ENCODE assay signal across 24 cellular contexts in the genomic region with DNA sequence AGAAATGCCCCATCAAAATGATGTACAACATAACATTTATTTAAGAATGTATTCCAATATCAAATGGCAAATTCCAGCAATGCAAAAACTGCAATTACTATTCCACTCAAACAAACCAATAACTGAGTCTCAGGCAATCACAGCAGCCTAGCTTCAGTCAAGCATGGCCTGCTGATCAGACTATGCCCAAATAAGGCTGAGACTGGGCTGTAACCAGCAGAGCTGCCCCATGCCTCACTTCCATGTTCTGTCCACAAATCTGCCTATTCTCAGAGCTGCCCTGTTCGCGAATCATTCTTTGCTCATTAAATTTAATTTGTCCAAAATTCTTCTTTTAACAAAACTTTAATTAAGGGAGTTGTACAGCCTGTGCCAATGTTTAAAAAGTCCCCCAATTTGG.
DNase-seq lines count a peak whose midpoint lies in the region; ATAC-seq, FAIRE-seq and TF ChIP-seq lines count a peak whose summit lies in the region.
"Had no signal": no experiment of that assay in that cellular context is flagged by ENCODE, and none has a peak within 500 bp of the region (broad histone marks: within the 10 kb centered on the region; RNA-seq: fewer than 3 reads in every experiment).

No MANE protein-coding gene starts in this region.

- no peaks in the 10 kb centered on the region for H3K9me3 Mint-ChIP-seq in neural progenitor cell
- H3K9me3 Mint-ChIP-seq: CD4-positive, alpha-beta memory T cell had no signal

- TF ChIP-seq CTCF in GM12878 (IDR thresholded peaks at IDR 0.05 in 2 of 3, conservative IDR thresholded peaks at IDR 0.05 in 1 of 3; ENCODE audit: control insufficient read depth in 2 of 3, extremely low read depth in 1 of 3, insufficient read depth in 1 of 3, low read depth in 3 of 3, low read length in 3 of 3) (no peak), neural progenitor cell (IDR thresholded peaks at IDR 0.05) (no peak)

- H3F3A ChIP-seq in neural progenitor cell (ENCODE audit: low read depth), result no peaks in the 10 kb centered on the region

- H3K27me3 ChIP-seq in GM12878 (replicated peaks in 1 of 2; ENCODE audit: control insufficient read depth in 2 of 2, insufficient read depth in 2 of 2, low read length in 1 of 2) (no peaks in the 10 kb centered on the region; a peak in 2 of 4 replicates), neural progenitor cell (no peaks in the 10 kb centered on the region)
- H3K27me3 ChIP-seq: BLaER1 had no signal

- no peaks in the 10 kb centered on the region for H3K79me2 ChIP-seq in GM12878 (ENCODE audit: control insufficient read depth, insufficient read depth, low read length)
- H3K79me2 ChIP-seq in neural progenitor cell (ENCODE audit: low read depth), result no peaks in the 10 kb centered on the region

- POLR2A ChIA-PET in GM12878 (lab: Charles Lee), result no interaction called here

- H3K27me3 Mint-ChIP-seq in neural progenitor cell (ENCODE audit: insufficient read depth, low read depth), result peaks cover 2% of the 10 kb centered on the region

- H3K9ac ChIP-seq in GM12878 (ENCODE audit: control insufficient read depth, insufficient read depth, low read length), result no peak overlapping the region
- H3K9ac ChIP-seq in neural progenitor cell, result no peak overlapping the region
- H3K9ac ChIP-seq: BLaER1 had no signal

- TF ChIP-seq POLR2A in GM12878 (IDR thresholded peaks at IDR 0.05; ENCODE audit: low read depth, low read length), result no peak

- no peak overlapping the region for H2AFZ ChIP-seq in GM12878 (ENCODE audit: control insufficient read depth, low read depth, low read length)
- H2AFZ ChIP-seq in neural progenitor cell (replicated peaks), result no peak overlapping the region

- BruUV-seq in GM12878 (replicated peaks; lab: Mats Ljungman, UMichigan), result no TSS peak

- no peak overlapping the region for H3K27ac ChIP-seq in GM12878 (ENCODE audit: control insufficient read depth, insufficient read depth)
- no peak overlapping the region for H3K27ac ChIP-seq in neural progenitor cell
- H3K27ac ChIP-seq: 22Rv1, A549, BLaER1 had no signal

- H3K36me3 ChIP-seq in GM12878 (ENCODE audit: control insufficient read depth in 2 of 2, insufficient read depth in 2 of 2, low read length in 1 of 2) (no peaks in the 10 kb centered on the region), neural progenitor cell (no peaks in the 10 kb centered on the region)
- H3K36me3 ChIP-seq: BLaER1 had no signal

- SMC1A ChIA-PET in GM12878 (lab: Charles Lee; ENCODE audit: uncharacterized antibody, unreplicated experiment), result no interaction called here

- H3K4me1 ChIP-seq in GM12878 (ENCODE audit: control insufficient read depth, insufficient read depth, low read length) (no peaks in the 10 kb centered on the region), neural progenitor cell (no peaks in the 10 kb centered on the region)
- H3K4me1 ChIP-seq: A549, BLaER1 had no signal

- no peak overlapping the region for H3K4me2 ChIP-seq in GM12878 (ENCODE audit: control insufficient read depth, insufficient read depth)
- H3K4me2 ChIP-seq in neural progenitor cell, result no peak overlapping the region
- H3K4me2 ChIP-seq: A549, BLaER1 had no signal

- no peaks in the 10 kb centered on the region for H3K36me3 Mint-ChIP-seq in neural progenitor cell
- H3K36me3 Mint-ChIP-seq: CD14-positive monocyte; CD4-positive, alpha-beta memory T cell had no signal

- H3K4me3 Mint-ChIP-seq in neural progenitor cell, result no peak overlapping the region
- H3K4me3 Mint-ChIP-seq: CD14-positive monocyte; CD4-positive, alpha-beta memory T cell; HFFc6 had no signal

- TF ChIP-seq RAD21 in GM12878 (IDR thresholded peaks at IDR 0.05; ENCODE audit: insufficient read depth, low read depth, low read length), result no peak

- no peaks in the 10 kb centered on the region for H3K9me3 ChIP-seq in GM12878 (replicated peaks; ENCODE audit: control insufficient read depth, insufficient read depth, low read length)
- H3K9me3 ChIP-seq in neural progenitor cell (ENCODE audit: low read depth), result no peaks in the 10 kb centered on the region
- H3K9me3 ChIP-seq: A549, BLaER1 had no signal

- intact Hi-C loops in GM12878 (cut with micrococcal nuclease; ENCODE audit: unreplicated experiment), result no loop called here

- CTCF ChIA-PET in GM12878 (lab: Yijun Ruan, JAX), result interaction anchor here (1.5 kb wide), 1 partner anchor 22 kb away, joined by 3 read pairs; no protein-coding TSS in a partner anchor

- no peak overlapping the region for H3K4me3 ChIP-seq in GM12878
- H3K4me3 ChIP-seq in neural progenitor cell, result no peak overlapping the region
- H3K4me3 ChIP-seq: A549, BLaER1, K562 had no signal

- in situ Hi-C loops in GM12878 (cut with MboI), result no loop called here

- TF ChIP-seq EP300 in GM12878 (IDR thresholded peaks at IDR 0.05; ENCODE audit: borderline replicate concordance in 1 of 2, control insufficient read depth in 1 of 2, low read depth in 2 of 2, low read length in 2 of 2), result no peak

- H3K4me1 Mint-ChIP-seq in neural progenitor cell, result peaks cover 20% of the 10 kb centered on the region
- H3K4me1 Mint-ChIP-seq: CD14-positive monocyte; CD4-positive, alpha-beta memory T cell had no signal

- 54% methylated on average over 2 of the region's 2 CpGs for WGBS in GM12878 (ENCODE audit: insufficient coverage, insufficient replicate concordance, low lambda C conversion rate, missing lambda C conversion rate)

- ATAC-seq in GM12878 (no peak), HG03108 (IDR thresholded peaks at IDR 0.05; ENCODE audit: unreplicated experiment) (no peak), GM21529 (IDR thresholded peaks at IDR 0.05; ENCODE audit: unreplicated experiment) (no peak)
- ATAC-seq: A549, HCT116, K562 had no signal

- RAD21 ChIA-PET in GM12878 (lab: Charles Lee; ENCODE audit: unreplicated experiment), result no interaction called here

- peak; percentile 12 for DNase-seq in DMS 273 (lab: John Stamatoyannopoulos, UW; ENCODE audit: unreplicated experiment)
- no peak for DNase-seq in DMS 273 treated with DMSO at 0.1 percent for 48 hours (lab: John Stamatoyannopoulos, UW)
- no peak for DNase-seq in GM12878 (ENCODE audit: low read depth, low spot score)
- DNase-seq in neural progenitor cell (ENCODE audit: low spot score), result peak; percentile 19
- DNase-seq in stimulated activated CD4-positive, alpha-beta T cell treated with anti-CD3 and anti-CD28 coated beads, Interleukin-2, amount 100 ng/mL, for 24 hours, result no peak
- DNase-seq: CD4-positive, alpha-beta memory T cell; DMS53; DND-41; GOT3; H7; HFFc6; IMR-90 had no signal

- H4K20me1 ChIP-seq in GM12878 (ENCODE audit: control insufficient read depth, insufficient read depth) (no peaks in the 10 kb centered on the region), neural progenitor cell (ENCODE audit: low read depth) (no peaks in the 10 kb centered on the region)
- H4K20me1 ChIP-seq: BLaER1 had no signal

- FAIRE-seq in GM12878 (lab: Jason Lieb, UNC), result no peak
- FAIRE-seq: A549, G401.6, GM12892, GM18507, HTR-8/SVneo, K562 had no signal

- peak overlapping the region; percentile 92 for H3K27ac Mint-ChIP-seq in neural progenitor cell
- H3K27ac Mint-ChIP-seq: CD14-positive monocyte; CD4-positive, alpha-beta memory T cell; HFFc6 had no signal

TF ChIP-seq in GM12878, 131 proteins besides CTCF, POLR2A, EP300 and RAD21:
- TF ChIP-seq, protein P1, sequence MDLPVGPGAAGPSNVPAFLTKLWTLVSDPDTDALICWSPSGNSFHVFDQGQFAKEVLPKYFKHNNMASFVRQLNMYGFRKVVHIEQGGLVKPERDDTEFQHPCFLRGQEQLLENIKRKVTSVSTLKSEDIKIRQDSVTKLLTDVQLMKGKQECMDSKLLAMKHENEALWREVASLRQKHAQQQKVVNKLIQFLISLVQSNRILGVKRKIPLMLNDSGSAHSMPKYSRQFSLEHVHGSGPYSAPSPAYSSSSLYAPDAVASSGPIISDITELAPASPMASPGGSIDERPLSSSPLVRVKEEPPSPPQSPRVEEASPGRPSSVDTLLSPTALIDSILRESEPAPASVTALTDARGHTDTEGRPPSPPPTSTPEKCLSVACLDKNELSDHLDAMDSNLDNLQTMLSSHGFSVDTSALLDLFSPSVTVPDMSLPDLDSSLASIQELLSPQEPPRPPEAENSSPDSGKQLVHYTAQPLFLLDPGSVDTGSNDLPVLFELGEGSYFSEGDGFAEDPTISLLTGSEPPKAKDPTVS (IDR thresholded peaks at IDR 0.05; ENCODE audit: low read depth, low read length), result no peak
- no peak for TF ChIP-seq PAX8 (IDR thresholded peaks at IDR 0.05)
- TF ChIP-seq GATAD2B (conservative IDR thresholded peaks at IDR 0.05; ENCODE audit: low read depth), result no peak
- TF ChIP-seq SRF (IDR thresholded peaks at IDR 0.05; ENCODE audit: low read depth in 2 of 2, low read length in 2 of 2), result peak; percentile 53 to 54; a peak in 3 of 4 replicates
- TF ChIP-seq, protein P2, sequence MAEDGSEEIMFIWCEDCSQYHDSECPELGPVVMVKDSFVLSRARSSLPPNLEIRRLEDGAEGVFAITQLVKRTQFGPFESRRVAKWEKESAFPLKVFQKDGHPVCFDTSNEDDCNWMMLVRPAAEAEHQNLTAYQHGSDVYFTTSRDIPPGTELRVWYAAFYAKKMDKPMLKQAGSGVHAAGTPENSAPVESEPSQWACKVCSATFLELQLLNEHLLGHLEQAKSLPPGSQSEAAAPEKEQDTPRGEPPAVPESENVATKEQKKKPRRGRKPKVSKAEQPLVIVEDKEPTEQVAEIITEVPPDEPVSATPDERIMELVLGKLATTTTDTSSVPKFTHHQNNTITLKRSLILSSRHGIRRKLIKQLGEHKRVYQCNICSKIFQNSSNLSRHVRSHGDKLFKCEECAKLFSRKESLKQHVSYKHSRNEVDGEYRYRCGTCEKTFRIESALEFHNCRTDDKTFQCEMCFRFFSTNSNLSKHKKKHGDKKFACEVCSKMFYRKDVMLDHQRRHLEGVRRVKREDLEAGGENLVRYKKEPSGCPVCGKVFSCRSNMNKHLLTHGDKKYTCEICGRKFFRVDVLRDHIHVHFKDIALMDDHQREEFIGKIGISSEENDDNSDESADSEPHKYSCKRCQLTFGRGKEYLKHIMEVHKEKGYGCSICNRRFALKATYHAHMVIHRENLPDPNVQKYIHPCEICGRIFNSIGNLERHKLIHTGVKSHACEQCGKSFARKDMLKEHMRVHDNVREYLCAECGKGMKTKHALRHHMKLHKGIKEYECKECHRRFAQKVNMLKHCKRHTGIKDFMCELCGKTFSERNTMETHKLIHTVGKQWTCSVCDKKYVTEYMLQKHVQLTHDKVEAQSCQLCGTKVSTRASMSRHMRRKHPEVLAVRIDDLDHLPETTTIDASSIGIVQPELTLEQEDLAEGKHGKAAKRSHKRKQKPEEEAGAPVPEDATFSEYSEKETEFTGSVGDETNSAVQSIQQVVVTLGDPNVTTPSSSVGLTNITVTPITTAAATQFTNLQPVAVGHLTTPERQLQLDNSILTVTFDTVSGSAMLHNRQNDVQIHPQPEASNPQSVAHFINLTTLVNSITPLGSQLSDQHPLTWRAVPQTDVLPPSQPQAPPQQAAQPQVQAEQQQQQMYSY (CRISPR knock-in tag; IDR thresholded peaks at IDR 0.05), result no peak
- TF ChIP-seq RB1 (IDR thresholded peaks at IDR 0.05; ENCODE audit: borderline replicate concordance), result no peak
- no peak for TF ChIP-seq ZNF384 (IDR thresholded peaks at IDR 0.05; ENCODE audit: borderline replicate concordance, low read depth, low read length)

Comparison
In these comparisons a context has a peak if more than half of its experiments do, and no peak if none do; other contexts are left out.
1. DNase-seq: peak in DMS 273 (single experiment) and neural progenitor cell (single experiment); none in DMS 273 treated with DMSO at 0.1 percent for 48 hours (single experiment), GM12878 (single experiment) and stimulated activated CD4-positive, alpha-beta T cell treated with anti-CD3 and anti-CD28 coated beads, Interleukin-2, amount 100 ng/mL, for 24 hours (0 of 2).